In genomic region chr15:51260262-51260661, GRCh38 we compare ENCODE assay signal across 17 cellular contexts.
"Had no signal": no experiment of that assay in that cellular context is flagged by ENCODE, and none has a peak within 500 bp of the region (broad histone marks: within the 10 kb centered on the region; RNA-seq: fewer than 3 reads in every experiment).

No MANE protein-coding gene starts in this region.

- H3K27ac Mint-ChIP-seq: activated naive CD8-positive, alpha-beta T cell; stimulated activated naive B cell treated with anti-CD40 and anti-IgM and Interleukin-4, amounts not matched to agents 10 μg/mL and 1 μg/mL and 100 μg/mL, for 72 hours had no signal

- H3K4me3 ChIP-seq: dorsolateral prefrontal cortex, esophagus muscularis mucosa, lower lobe of right lung, right atrium auricular region, suprapubic skin had no signal

- FAIRE-seq: bronchial epithelial cell had no signal

- H3K9me3 ChIP-seq: lower lobe of right lung, right atrium auricular region, suprapubic skin had no signal

- H3K4me1 ChIP-seq: esophagus muscularis mucosa, lower lobe of right lung, right atrium auricular region, suprapubic skin had no signal

- H3K27ac ChIP-seq: dorsolateral prefrontal cortex, esophagus muscularis mucosa, lower lobe of right lung, right atrium auricular region, suprapubic skin had no signal

- H3K36me3 ChIP-seq: esophagus muscularis mucosa, lower lobe of right lung, right atrium auricular region, suprapubic skin had no signal

- H3K4me3 Mint-ChIP-seq: activated naive CD8-positive, alpha-beta T cell; stimulated activated naive B cell treated with anti-CD40 and anti-IgM and Interleukin-4, amounts not matched to agents 10 μg/mL and 1 μg/mL and 100 μg/mL, for 72 hours had no signal

- H3K4me1 Mint-ChIP-seq: stimulated activated naive B cell treated with anti-CD40 and anti-IgM and Interleukin-4, amounts not matched to agents 10 μg/mL and 1 μg/mL and 100 μg/mL, for 72 hours had no signal

- H3K36me3 Mint-ChIP-seq: activated naive CD8-positive, alpha-beta T cell; stimulated activated naive B cell treated with anti-CD40 and anti-IgM and Interleukin-4, amounts not matched to agents 10 μg/mL and 1 μg/mL and 100 μg/mL, for 72 hours had no signal

- DNase-seq: activated CD4-positive, alpha-beta T cell treated with anti-CD3 and anti-CD28 coated beads for 1 hour; activated CD4-positive, alpha-beta T cell treated with anti-CD3 and anti-CD28 coated beads, Interleukin-2, amount 50 U/mL, for 48 hours; activated gamma-delta T cell; activated T-cell treated with anti-CD3 and anti-CD28 coated beads, Interleukin-2, amount 50 U/mL, for 48 hours; dorsolateral prefrontal cortex; glutamatergic neuron; left cardiac atrium; lower lobe of right lung; midbrain; stimulated activated CD4-positive, alpha-beta T cell treated with anti-CD3 and anti-CD28 coated beads, Interleukin-1b, Interleukin-23, amount 100 ng/mL, for 48 hours; stimulated activated naive B cell treated with anti-CD40 and anti-IgM and Interleukin-4, amounts not matched to agents 10 μg/mL and 1 μg/mL and 100 μg/mL, for 72 hours; SW 1271 had no signal

- H3K27me3 ChIP-seq: dorsolateral prefrontal cortex, right atrium auricular region, suprapubic skin had no signal
